ENCODE assay signal across 18 cellular contexts in the genomic region with DNA sequence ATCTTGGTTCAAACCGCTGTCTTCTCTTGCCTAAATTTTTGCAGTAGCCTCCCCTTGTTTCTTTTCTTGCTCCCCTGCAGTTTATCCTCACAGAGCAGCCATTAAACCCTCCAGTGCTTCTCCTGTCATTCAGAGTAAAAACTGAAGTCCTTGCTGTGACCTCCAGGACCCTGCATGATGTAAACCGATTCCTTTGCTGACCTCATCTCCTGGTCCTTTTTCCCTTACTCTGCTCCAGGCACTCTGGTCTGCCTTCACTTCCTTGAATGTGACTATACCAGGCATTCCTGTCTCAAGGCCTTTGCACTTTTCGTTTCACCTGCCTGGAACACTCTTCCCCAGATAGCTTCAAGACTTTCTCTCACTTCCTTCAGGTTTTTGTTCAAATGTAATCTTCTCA.
DNase-seq lines count a peak whose midpoint lies in the region; ATAC-seq and TF ChIP-seq lines count a peak whose summit lies in the region.
"Had no signal": no experiment of that assay in that cellular context is flagged by ENCODE, and none has a peak within 500 bp of the region (broad histone marks: within the 10 kb centered on the region; RNA-seq: fewer than 3 reads in every experiment).

No MANE protein-coding gene starts in this region.

- H3K36me3 Mint-ChIP-seq in activated T-helper 17 cell treated with anti-CD3 and anti-CD28 coated beads, Interleukin-2, amount 50 U/mL, for 72 hours (ENCODE audit: low read depth), result peaks cover 14% of the 10 kb centered on the region
- H3K36me3 Mint-ChIP-seq in naive B cell, result peaks cover 38 to 43% of the 10 kb centered on the region in 2 donors
- H3K36me3 Mint-ChIP-seq in stimulated activated naive B cell treated with anti-CD40 and anti-IgM and Interleukin-4, amounts not matched to agents 10 μg/mL and 1 μg/mL and 100 μg/mL, for 72 hours, result peaks cover 61 to 67% of the 10 kb centered on the region in 2 donors
- no peaks in the 10 kb centered on the region for H3K36me3 Mint-ChIP-seq in stimulated activated effector memory CD8-positive, alpha-beta T cell treated with anti-CD3 and anti-CD28 coated beads, Interleukin-12 subunit alpha, Interleukin-12 subunit beta, amount 100 ng/mL, for 72 hours

- H3K4me3 Mint-ChIP-seq in activated T-helper 17 cell treated with anti-CD3 and anti-CD28 coated beads, Interleukin-2, amount 50 U/mL, for 72 hours, result no peak overlapping the region
- H3K4me3 Mint-ChIP-seq in naive B cell, result peak overlapping the region in 1 of 8 donors; percentile 37
- no peak overlapping the region for H3K4me3 Mint-ChIP-seq in stimulated activated naive B cell treated with anti-CD40 and anti-IgM and Interleukin-4, amounts not matched to agents 10 μg/mL and 1 μg/mL and 100 μg/mL, for 72 hours
- H3K4me3 Mint-ChIP-seq in stimulated activated effector memory CD8-positive, alpha-beta T cell treated with anti-CD3 and anti-CD28 coated beads, Interleukin-12 subunit alpha, Interleukin-12 subunit beta, amount 100 ng/mL, for 72 hours, result no peak overlapping the region
- H3K4me3 Mint-ChIP-seq: CD14-positive monocyte; CD8-positive, alpha-beta T cell had no signal

- H3K27me3 Mint-ChIP-seq in activated T-helper 17 cell treated with anti-CD3 and anti-CD28 coated beads, Interleukin-2, amount 50 U/mL, for 72 hours, result no peaks in the 10 kb centered on the region
- no peaks in the 10 kb centered on the region for H3K27me3 Mint-ChIP-seq in naive B cell
- no peaks in the 10 kb centered on the region for H3K27me3 Mint-ChIP-seq in stimulated activated naive B cell treated with anti-CD40 and anti-IgM and Interleukin-4, amounts not matched to agents 10 μg/mL and 1 μg/mL and 100 μg/mL, for 72 hours

- no peak for ATAC-seq in activated T-helper 17 cell treated with anti-CD3 and anti-CD28 coated beads, Interleukin-2, amount 50 U/mL, for 72 hours (replicated peaks)
- ATAC-seq in naive B cell (ENCODE audit: low read depth in 2 of 2), result no peak
- ATAC-seq in stimulated activated naive B cell treated with anti-CD40 and anti-IgM and Interleukin-4, amounts not matched to agents 10 μg/mL and 1 μg/mL and 100 μg/mL, for 72 hours (replicated peaks), result no peak
- ATAC-seq in stimulated activated effector memory CD8-positive, alpha-beta T cell treated with anti-CD3 and anti-CD28 coated beads, Interleukin-12 subunit alpha, Interleukin-12 subunit beta, amount 100 ng/mL, for 72 hours, result no peak
- ATAC-seq: CD8-positive, alpha-beta T cell; GM12878; K562 had no signal

- no peak overlapping the region for H3K4me3 ChIP-seq in coronary artery
- H3K4me3 ChIP-seq: BLaER1, GM12878, K562 had no signal

- peaks cover 8% of the 10 kb centered on the region for H3K4me1 Mint-ChIP-seq in activated T-helper 17 cell treated with anti-CD3 and anti-CD28 coated beads, Interleukin-2, amount 50 U/mL, for 72 hours
- H3K4me1 Mint-ChIP-seq in naive B cell, result peaks cover 39 to 45% (median 43%) of the 10 kb centered on the region in 3 donors
- peaks cover 38 to 44% of the 10 kb centered on the region in 2 donors for H3K4me1 Mint-ChIP-seq in stimulated activated naive B cell treated with anti-CD40 and anti-IgM and Interleukin-4, amounts not matched to agents 10 μg/mL and 1 μg/mL and 100 μg/mL, for 72 hours
- H3K4me1 Mint-ChIP-seq in stimulated activated effector memory CD8-positive, alpha-beta T cell treated with anti-CD3 and anti-CD28 coated beads, Interleukin-12 subunit alpha, Interleukin-12 subunit beta, amount 100 ng/mL, for 72 hours, result peaks cover 8% of the 10 kb centered on the region
- H3K4me1 Mint-ChIP-seq: CD14-positive monocyte had no signal

- H3K9me3 Mint-ChIP-seq in activated T-helper 17 cell treated with anti-CD3 and anti-CD28 coated beads, Interleukin-2, amount 50 U/mL, for 72 hours, result no peaks in the 10 kb centered on the region
- peaks cover 4 to 22% (median 12%) of the 10 kb centered on the region in 7 donors for H3K9me3 Mint-ChIP-seq in naive B cell
- peaks cover 10 to 17% of the 10 kb centered on the region in 2 donors for H3K9me3 Mint-ChIP-seq in stimulated activated naive B cell treated with anti-CD40 and anti-IgM and Interleukin-4, amounts not matched to agents 10 μg/mL and 1 μg/mL and 100 μg/mL, for 72 hours
- no peaks in the 10 kb centered on the region for H3K9me3 Mint-ChIP-seq in stimulated activated effector memory CD8-positive, alpha-beta T cell treated with anti-CD3 and anti-CD28 coated beads, Interleukin-12 subunit alpha, Interleukin-12 subunit beta, amount 100 ng/mL, for 72 hours
- H3K9me3 Mint-ChIP-seq: CD14-positive monocyte; CD8-positive, alpha-beta T cell had no signal

- no peak overlapping the region for H3K27ac ChIP-seq in coronary artery
- H3K27ac ChIP-seq: BLaER1, HL-60 had no signal

- peak; percentile 56 for DNase-seq in ELF-1 (ENCODE audit: low read depth, low spot score)
- no peak for DNase-seq in naive B cell
- DNase-seq in stimulated activated naive B cell treated with anti-CD40 and anti-IgM and Interleukin-4, amounts not matched to agents 10 μg/mL and 1 μg/mL and 100 μg/mL, for 72 hours, result no peak
- DNase-seq in stimulated activated effector memory CD8-positive, alpha-beta T cell treated with anti-CD3 and anti-CD28 coated beads, Interleukin-12 subunit alpha, Interleukin-12 subunit beta, amount 100 ng/mL, for 72 hours (ENCODE audit: low spot score in 2 of 2), result no peak
- no peak for DNase-seq in hepatic stellate cell (ENCODE audit: low spot score)
- DNase-seq in coronary artery (ENCODE audit: low spot score), result no peak
- DNase-seq: ACHN; Calu3; CD8-positive, alpha-beta T cell; DMS79 treated with DMSO at 0.1 percent for 48 hours; HCEC 1CT; IMR-90 had no signal

- H3K27ac Mint-ChIP-seq in activated T-helper 17 cell treated with anti-CD3 and anti-CD28 coated beads, Interleukin-2, amount 50 U/mL, for 72 hours, result peak overlapping the region; percentile 62
- H3K27ac Mint-ChIP-seq in naive B cell, result peak overlapping the region in 5 of 6 donors; percentile 19 to 86 (median 59)
- peak overlapping the region; percentile 67 for H3K27ac Mint-ChIP-seq in stimulated activated naive B cell treated with anti-CD40 and anti-IgM and Interleukin-4, amounts not matched to agents 10 μg/mL and 1 μg/mL and 100 μg/mL, for 72 hours
- H3K27ac Mint-ChIP-seq in stimulated activated effector memory CD8-positive, alpha-beta T cell treated with anti-CD3 and anti-CD28 coated beads, Interleukin-12 subunit alpha, Interleukin-12 subunit beta, amount 100 ng/mL, for 72 hours, result no peak overlapping the region
- H3K27ac Mint-ChIP-seq: CD8-positive, alpha-beta T cell had no signal

- TF ChIP-seq CTCF in coronary artery (IDR thresholded peaks at IDR 0.05), result no peak
